1 cellular context compared by ENCODE assay signal in the genomic region with DNA sequence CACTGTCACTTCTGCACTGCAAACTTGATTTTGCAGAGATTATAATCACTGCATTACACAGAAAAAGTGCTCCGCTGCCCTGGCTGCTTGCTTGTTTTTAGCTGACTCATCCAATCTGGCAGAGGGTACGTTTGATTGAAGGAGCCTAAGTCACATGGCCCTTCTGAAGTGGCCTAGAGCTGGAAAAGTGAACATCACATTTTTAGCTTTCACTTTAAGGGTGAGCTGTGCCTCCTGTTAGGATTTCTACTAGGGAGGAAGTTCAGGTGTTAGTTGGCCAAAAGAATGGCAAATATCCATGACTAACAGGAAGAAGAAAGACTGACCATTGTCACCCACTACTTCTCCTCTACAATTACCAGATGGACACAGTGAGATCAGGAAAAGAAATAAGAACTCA.
TF ChIP-seq lines count a peak whose summit lies in the region.

No MANE protein-coding gene starts in this region.

TF ChIP-seq in HEK293, 187 proteins besides CTCF, POLR2A, EP300 and RAD21 (continued from another document):
- TF ChIP-seq, protein P1, sequence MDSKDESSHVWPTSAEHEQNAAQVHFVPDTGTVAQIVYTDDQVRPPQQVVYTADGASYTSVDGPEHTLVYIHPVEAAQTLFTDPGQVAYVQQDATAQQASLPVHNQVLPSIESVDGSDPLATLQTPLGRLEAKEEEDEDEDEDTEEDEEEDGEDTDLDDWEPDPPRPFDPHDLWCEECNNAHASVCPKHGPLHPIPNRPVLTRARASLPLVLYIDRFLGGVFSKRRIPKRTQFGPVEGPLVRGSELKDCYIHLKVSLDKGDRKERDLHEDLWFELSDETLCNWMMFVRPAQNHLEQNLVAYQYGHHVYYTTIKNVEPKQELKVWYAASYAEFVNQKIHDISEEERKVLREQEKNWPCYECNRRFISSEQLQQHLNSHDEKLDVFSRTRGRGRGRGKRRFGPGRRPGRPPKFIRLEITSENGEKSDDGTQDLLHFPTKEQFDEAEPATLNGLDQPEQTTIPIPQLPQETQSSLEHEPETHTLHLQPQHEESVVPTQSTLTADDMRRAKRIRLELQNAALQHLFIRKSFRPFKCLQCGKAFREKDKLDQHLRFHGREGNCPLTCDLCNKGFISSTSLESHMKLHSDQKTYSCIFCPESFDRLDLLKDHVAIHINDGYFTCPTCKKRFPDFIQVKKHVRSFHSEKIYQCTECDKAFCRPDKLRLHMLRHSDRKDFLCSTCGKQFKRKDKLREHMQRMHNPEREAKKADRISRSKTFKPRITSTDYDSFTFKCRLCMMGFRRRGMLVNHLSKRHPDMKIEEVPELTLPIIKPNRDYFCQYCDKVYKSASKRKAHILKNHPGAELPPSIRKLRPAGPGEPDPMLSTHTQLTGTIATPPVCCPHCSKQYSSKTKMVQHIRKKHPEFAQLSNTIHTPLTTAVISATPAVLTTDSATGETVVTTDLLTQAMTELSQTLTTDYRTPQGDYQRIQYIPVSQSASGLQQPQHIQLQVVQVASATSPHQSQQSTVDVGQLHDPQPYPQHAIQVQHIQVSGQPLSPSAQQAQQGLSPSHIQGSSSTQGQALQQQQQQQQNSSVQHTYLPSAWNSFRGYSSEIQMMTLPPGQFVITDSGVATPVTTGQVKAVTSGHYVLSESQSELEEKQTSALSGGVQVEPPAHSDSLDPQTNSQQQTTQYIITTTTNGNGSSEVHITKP (tag by site-specific recombination; IDR thresholded peaks at IDR 0.05): peak; percentile 87
